9 cellular contexts compared by ENCODE assay signal in genomic region chr2:106638043-106638442, GRCh38.
DNase-seq lines count a peak whose midpoint lies in the region; ATAC-seq, FAIRE-seq and TF ChIP-seq lines count a peak whose summit lies in the region.
"Had no signal": no experiment of that assay in that cellular context is flagged by ENCODE, and none has a peak within 500 bp of the region (broad histone marks: within the 10 kb centered on the region; RNA-seq: fewer than 3 reads in every experiment).

No MANE protein-coding gene starts in this region.

- CTCF ChIA-PET in RWPE1 (lab: Yijun Ruan, JAX), result interaction anchor here (0.6 to 0.8 kb wide), 5 partner anchors 8 to 1656 kb away, joined by 3 to 5 read pairs (median 3); no protein-coding TSS in a partner anchor

- peaks cover 3% of the 10 kb centered on the region for H3K27me3 Mint-ChIP-seq in glutamatergic neuron (ENCODE audit: unreplicated experiment)
- H3K27me3 Mint-ChIP-seq in activated CD4-positive, alpha-beta T cell treated with anti-CD3 and anti-CD28 coated beads, Interleukin-2, amount 10 ng/mL, durations not matched to agents 24 days and 14 days, result no peaks in the 10 kb centered on the region

- no peaks in the 10 kb centered on the region for H3K9me3 ChIP-seq in GM23248 (ENCODE audit: low read depth)

- H3K9ac ChIP-seq in GM23248, result no peak overlapping the region

- H4K20me1 ChIP-seq in GM23248 (ENCODE audit: insufficient read depth), result no peaks in the 10 kb centered on the region

- in situ Hi-C loops in GM23248 (cut with MboI), result no loop called here

- intact Hi-C loops in activated CD4-positive, alpha-beta T cell treated with anti-CD3 and anti-CD28 coated beads, Interleukin-2, amount 10 ng/mL, durations not matched to agents 24 days and 14 days (cut with micrococcal nuclease), result no loop called here

- 4% methylated on average over 1 of the region's 1 CpG for WGBS in GM23248 (ENCODE audit: low coverage in 1 of 2, low lambda C conversion rate in 2 of 2, missing lambda C conversion rate in 2 of 2), 2 experiments

- POLR2A ChIA-PET in RWPE1 (lab: Yijun Ruan, JAX; ENCODE audit: low non-redundant PET), result no interaction called here

- H3K9me3 Mint-ChIP-seq in glutamatergic neuron (ENCODE audit: unreplicated experiment), result peaks cover 6% of the 10 kb centered on the region
- H3K9me3 Mint-ChIP-seq in activated CD4-positive, alpha-beta T cell treated with anti-CD3 and anti-CD28 coated beads, Interleukin-2, amount 10 ng/mL, durations not matched to agents 24 days and 14 days, result no peaks in the 10 kb centered on the region

- TF ChIP-seq CTCF in RWPE1 (conservative IDR thresholded peaks at IDR 0.05; ENCODE audit: low read depth), result peak; percentile 41; the same call in 1 of the 2 replicates
- TF ChIP-seq CTCF in glutamatergic neuron (IDR thresholded peaks at IDR 0.05; ENCODE audit: partially characterized antibody, unreplicated experiment), result peak; percentile 42

- H3K27ac ChIP-seq in GM23248 (no peak overlapping the region), RWPE1 (no peak overlapping the region)

- H3K79me2 ChIP-seq in GM23248 (ENCODE audit: insufficient read depth), result no peaks in the 10 kb centered on the region

- DNase-seq in GM23248 (peak; percentile 48), RWPE1 (ENCODE audit: low spot score) (peak; percentile 6), glutamatergic neuron (no peak), dermis blood vessel endothelial cell (no peak), T1000 (lab: John Stamatoyannopoulos, UW) (no peak)
- no peak for DNase-seq in activated CD4-positive, alpha-beta T cell treated with anti-CD3 and anti-CD28 coated beads, Interleukin-2, amount 10 ng/mL, durations not matched to agents 24 days and 14 days

- FAIRE-seq in A204.1 (lab: Jason Lieb, UNC), result peak; percentile 95

- no peaks in the 10 kb centered on the region for H3K36me3 Mint-ChIP-seq in glutamatergic neuron (ENCODE audit: unreplicated experiment)
- H3K36me3 Mint-ChIP-seq in activated CD4-positive, alpha-beta T cell treated with anti-CD3 and anti-CD28 coated beads, Interleukin-2, amount 10 ng/mL, durations not matched to agents 24 days and 14 days (ENCODE audit: low read depth), result no peaks in the 10 kb centered on the region

- H3F3A ChIP-seq in GM23248 (ENCODE audit: insufficient read depth), result no peaks in the 10 kb centered on the region

- no peak for ATAC-seq in HG03460 (IDR thresholded peaks at IDR 0.05; ENCODE audit: unreplicated experiment)

- no peak overlapping the region for H3K4me3 Mint-ChIP-seq in glutamatergic neuron (ENCODE audit: unreplicated experiment)
- H3K4me3 Mint-ChIP-seq in activated CD4-positive, alpha-beta T cell treated with anti-CD3 and anti-CD28 coated beads, Interleukin-2, amount 10 ng/mL, durations not matched to agents 24 days and 14 days, result no peak overlapping the region

- no peaks in the 10 kb centered on the region for H3K4me1 Mint-ChIP-seq in glutamatergic neuron (ENCODE audit: low read depth, unreplicated experiment)
- H3K4me1 Mint-ChIP-seq in activated CD4-positive, alpha-beta T cell treated with anti-CD3 and anti-CD28 coated beads, Interleukin-2, amount 10 ng/mL, durations not matched to agents 24 days and 14 days, result no peaks in the 10 kb centered on the region

- H3K4me3 ChIP-seq in GM23248, result no peak overlapping the region
- H3K4me3 ChIP-seq: lung had no signal

- H2AFZ ChIP-seq in GM23248, result no peak overlapping the region

- no peak overlapping the region for H3K27ac Mint-ChIP-seq in glutamatergic neuron (ENCODE audit: unreplicated experiment)
- H3K27ac Mint-ChIP-seq in activated CD4-positive, alpha-beta T cell treated with anti-CD3 and anti-CD28 coated beads, Interleukin-2, amount 10 ng/mL, durations not matched to agents 24 days and 14 days, result no peak overlapping the region

- H3K27me3 ChIP-seq in GM23248 (replicated peaks; ENCODE audit: insufficient read depth), result no peaks in the 10 kb centered on the region; the same call in 1 of the 2 replicates

- no peak overlapping the region for H3K4me2 ChIP-seq in GM23248 (ENCODE audit: unreplicated experiment)

- H3K9me2 ChIP-seq in GM23248 (ENCODE audit: insufficient read depth), result no peaks in the 10 kb centered on the region

- H3K36me3 ChIP-seq in GM23248 (ENCODE audit: low read depth), result no peaks in the 10 kb centered on the region

- no peaks in the 10 kb centered on the region for H3K4me1 ChIP-seq in GM23248 (ENCODE audit: insufficient read depth)

Comparison
In these comparisons a context has a peak if more than half of its experiments do, and no peak if none do; other contexts are left out.
1. DNase-seq: peak in GM23248 (single experiment) and RWPE1 (single experiment); none in glutamatergic neuron (single experiment), dermis blood vessel endothelial cell (single experiment), T1000 (single experiment) and activated CD4-positive, alpha-beta T cell treated with anti-CD3 and anti-CD28 coated beads, Interleukin-2, amount 10 ng/mL, durations not matched to agents 24 days and 14 days (single experiment).